In genomic region chr17:63866625-63867024, GRCh38 we compare ENCODE assay signal across 12 cellular contexts. TPM values are rescaled to one million over a fixed set of nuclear protein-coding genes. Genes with fewer than 3 reads are reported as not detected.
A peak's percentile ranks its signal among the peaks of the same experiment; 100 is the strongest.
DNase-seq lines count a peak whose midpoint lies in the region; ATAC-seq and TF ChIP-seq lines count a peak whose summit lies in the region.
"Not testable (repeated sequence)": the region's sequence is repeated elsewhere in the genome, so short reads cannot be mapped to it uniquely, and the experiment has no call there.
"Had no signal": no experiment of that assay in that cellular context is flagged by ENCODE, and none has a peak within 500 bp of the region (broad histone marks: within the 10 kb centered on the region; RNA-seq: fewer than 3 reads in every experiment).

No MANE protein-coding gene starts in this region.

- H3K4me1 Mint-ChIP-seq in activated T-helper 17 cell treated with anti-CD3 and anti-CD28 coated beads, Interleukin-2, amount 50 U/mL, for 72 hours = not testable (repeated sequence)

- not testable (repeated sequence) for H3K9me2 ChIP-seq in DOHH2 (replicated peaks; ENCODE audit: control insufficient read depth, low read length)

- TF ChIP-seq CTCF in DOHH2 (IDR thresholded peaks at IDR 0.05; ENCODE audit: low read depth, low read length, poor library complexity, severe bottlenecking); right lobe of liver (IDR thresholded peaks at IDR 0.05): not testable (repeated sequence)
- TF ChIP-seq CTCF in LNCaP clone FGC (IDR thresholded peaks at IDR 0.05; ENCODE audit: control insufficient read depth, extremely low read depth, insufficient read depth) = 0 out of 2 replicates have a peak, but pooled peaks have one; percentile 20
- TF ChIP-seq CTCF in fibroblast of lung (conservative IDR thresholded peaks at IDR 0.05 in 1 of 2, IDR thresholded peaks at IDR 0.05 in 1 of 2; ENCODE audit: low read depth in 1 of 2, low read length in 2 of 2) = peak; percentile 2 to 29

- H3K79me2 ChIP-seq in DOHH2 (ENCODE audit: control insufficient read depth, low read length); fibroblast of lung (ENCODE audit: control insufficient read depth, insufficient read depth, low read length): not testable (repeated sequence)

- H3K9me3 Mint-ChIP-seq in activated T-helper 17 cell treated with anti-CD3 and anti-CD28 coated beads, Interleukin-2, amount 50 U/mL, for 72 hours = not testable (repeated sequence)

- not testable (repeated sequence) for H3K36me3 ChIP-seq in DOHH2 (ENCODE audit: control insufficient read depth, low read length); fibroblast of lung (ENCODE audit: control insufficient read depth, insufficient read depth, low read length); right lobe of liver

- H3K36me3 Mint-ChIP-seq in activated T-helper 17 cell treated with anti-CD3 and anti-CD28 coated beads, Interleukin-2, amount 50 U/mL, for 72 hours (ENCODE audit: low read depth) = not testable (repeated sequence)

- H3K27me3 Mint-ChIP-seq in activated T-helper 17 cell treated with anti-CD3 and anti-CD28 coated beads, Interleukin-2, amount 50 U/mL, for 72 hours = not testable (repeated sequence)

- H3K4me1 ChIP-seq in DOHH2 (ENCODE audit: control insufficient read depth, low read length) = peaks cover 16% of the 10 kb centered on the region
- not testable (repeated sequence) for H3K4me1 ChIP-seq in fibroblast of lung (ENCODE audit: control insufficient read depth, extremely low read depth, insufficient read depth, low read length); right lobe of liver

- H3K9ac ChIP-seq in fibroblast of lung (ENCODE audit: insufficient read depth, low read length) = not testable (repeated sequence)

- not testable (repeated sequence) for H3F3A ChIP-seq in DOHH2 (ENCODE audit: control insufficient read depth, insufficient read depth)

- WGBS in right lobe of liver (ENCODE audit: insufficient coverage, low coverage, low lambda C conversion rate, missing lambda C conversion rate) = 44% methylated on average over 2 of the region's 7 CpGs

- ATAC-seq in activated T-helper 17 cell treated with anti-CD3 and anti-CD28 coated beads, Interleukin-2, amount 50 U/mL, for 72 hours (replicated peaks) = not testable (repeated sequence)
- ATAC-seq in right lobe of liver = peak in 3 of 4 donors; percentile 10 to 37 (median 31)
- peak; percentile 33 for ATAC-seq in stimulated activated naive CD8-positive, alpha-beta T cell treated with anti-CD3 and anti-CD28 coated beads, Interleukin-15, Interleukin-2, amounts not matched to agents 100 U/mL and 50 U/mL, for 24 hours

- H3K9me3 ChIP-seq in DOHH2 (ENCODE audit: control insufficient read depth, insufficient read depth, low read length); fibroblast of lung (ENCODE audit: control insufficient read depth, insufficient read depth, low read depth, low read length); right lobe of liver: not testable (repeated sequence)

- H3K27ac Mint-ChIP-seq in activated T-helper 17 cell treated with anti-CD3 and anti-CD28 coated beads, Interleukin-2, amount 50 U/mL, for 72 hours = peak overlapping the region; percentile 61

- not testable (repeated sequence) for TF ChIP-seq POLR2A in right lobe of liver (IDR thresholded peaks at IDR 0.05)

- not testable (repeated sequence) for H3K27me3 ChIP-seq in DOHH2 (ENCODE audit: control insufficient read depth, low read length); fibroblast of lung (ENCODE audit: control insufficient read depth, insufficient read depth, low read length); right lobe of liver

- H3K4me3 Mint-ChIP-seq in activated T-helper 17 cell treated with anti-CD3 and anti-CD28 coated beads, Interleukin-2, amount 50 U/mL, for 72 hours = not testable (repeated sequence)

- not testable (repeated sequence) for H3K27ac ChIP-seq in DOHH2 (ENCODE audit: low read depth, low read length); fibroblast of lung (ENCODE audit: insufficient read depth, low read length); right lobe of liver

- H3K4me2 ChIP-seq in DOHH2 (ENCODE audit: low read length) = peak overlapping the region; percentile 47
- H3K4me2 ChIP-seq in fibroblast of lung (ENCODE audit: extremely low read depth, insufficient read depth, low read length) = not testable (repeated sequence)

- DNase-seq in LNCaP clone FGC (ENCODE audit: low read depth); fibroblast of lung (ENCODE audit: low read depth in 2 of 2); right lobe of liver; stimulated activated naive CD8-positive, alpha-beta T cell treated with anti-CD3 and anti-CD28 coated beads, Interleukin-15, Interleukin-2, amounts not matched to agents 100 U/mL and 50 U/mL, for 24 hours: not testable (repeated sequence)

- not testable (repeated sequence) for H2AFZ ChIP-seq in fibroblast of lung (ENCODE audit: low read length)

- not testable (repeated sequence) for H4K20me1 ChIP-seq in DOHH2 (ENCODE audit: control insufficient read depth, insufficient read depth, low read depth, low read length); fibroblast of lung (ENCODE audit: control insufficient read depth, extremely low read depth, insufficient read depth, low read length)

- H3K4me3 ChIP-seq in DOHH2 (ENCODE audit: low read length); LNCaP clone FGC (ENCODE audit: low read depth, low read length); fibroblast of lung (replicated peaks in 1 of 4; ENCODE audit: control extremely low read depth in 1 of 4, insufficient read depth in 1 of 4, low read depth in 3 of 4, low read length in 4 of 4); right lobe of liver: not testable (repeated sequence)

- intact Hi-C loops in right lobe of liver (cut with DNase I) = not testable (repeated sequence)

RNA-seq across cellular contexts. Expression of gene CSH2, which starts 6.9 kb away (rescaled TPM):
- total RNA-seq in activated T-helper 17 cell treated with anti-CD3 and anti-CD28 coated beads, Interleukin-2, amount 50 U/mL, for 72 hours = 1 to 10 TPM; 2.3 to 3.5 TPM
- total RNA-seq in fibroblast of lung (not detected in 2 replicates), right lobe of liver (not detected)
- polyA plus RNA-seq in fibroblast of lung = not detected in 2 replicates
- polyA plus RNA-seq in fibroblast of lung (2012) = not detected in 2 replicates
- polyA minus RNA-seq in fibroblast of lung (ENCODE audit: low replicate concordance) = not detected in 2 replicates
- total RNA-seq: activated CD4-positive, alpha-beta memory T cell treated with anti-CD3 and anti-CD28 coated beads, Interleukin-2, amount 10 ng/mL, durations not matched to agents 7 days and 5 days; chondrocyte; lower lobe of right lung; omental fat pad; Peyer's patch; T-helper 2 cell treated with Interferon-gamma antibody and Interleukin-4, amounts not matched to agents 100 ng/mL and 5 ng/mL, for 36 hours had no signal

RNA-seq across cellular contexts. Expression of gene GH2, which starts 15.1 kb away (rescaled TPM):
- total RNA-seq in activated T-helper 17 cell treated with anti-CD3 and anti-CD28 coated beads, Interleukin-2, amount 50 U/mL, for 72 hours = not detected
- total RNA-seq in fibroblast of lung (not detected in 2 replicates), right lobe of liver (not detected)
- not detected in 2 replicates for polyA plus RNA-seq in fibroblast of lung
- not detected in 2 replicates for polyA plus RNA-seq in fibroblast of lung (2012)
- not detected in 2 replicates for polyA minus RNA-seq in fibroblast of lung (ENCODE audit: low replicate concordance)
- total RNA-seq: activated CD4-positive, alpha-beta memory T cell treated with anti-CD3 and anti-CD28 coated beads, Interleukin-2, amount 10 ng/mL, durations not matched to agents 7 days and 5 days; chondrocyte; lower lobe of right lung; omental fat pad; Peyer's patch; T-helper 2 cell treated with Interferon-gamma antibody and Interleukin-4, amounts not matched to agents 100 ng/mL and 5 ng/mL, for 36 hours had no signal

RNA-seq across cellular contexts. Expression of gene SMARCD2, which starts 24.1 kb away (rescaled TPM):
- 100 to 1,000 TPM in 1 of 2 donors, 10 to 100 TPM in 1; 82.7 to 112 TPM for total RNA-seq in activated T-helper 17 cell treated with anti-CD3 and anti-CD28 coated beads, Interleukin-2, amount 50 U/mL, for 72 hours
- total RNA-seq in fibroblast of lung = 87.0 and 94.5 TPM in 2 replicates
- polyA plus RNA-seq in fibroblast of lung = 51.1 and 57.9 TPM in 2 replicates
- polyA plus RNA-seq in fibroblast of lung (2012) = 50.7 and 62.1 TPM in 2 replicates
- polyA minus RNA-seq in fibroblast of lung (ENCODE audit: low replicate concordance) = 134 and 196 TPM in 2 replicates
- 10 to 100 TPM; 23.8 to 94.5 (median 59.5) TPM for total RNA-seq in right lobe of liver

RNA-seq across cellular contexts. Expression of gene CSH1, which starts 29.7 kb away (rescaled TPM):
- 1 to 10 TPM; 7.6 to 8.2 TPM for total RNA-seq in activated T-helper 17 cell treated with anti-CD3 and anti-CD28 coated beads, Interleukin-2, amount 50 U/mL, for 72 hours
- not detected in 2 replicates for total RNA-seq in fibroblast of lung
- not detected in 2 replicates for polyA plus RNA-seq in fibroblast of lung
- polyA plus RNA-seq in fibroblast of lung (2012) = not detected in 2 replicates
- polyA minus RNA-seq in fibroblast of lung (ENCODE audit: low replicate concordance) = not detected in 2 replicates
- not detected for total RNA-seq in right lobe of liver
- total RNA-seq: activated CD4-positive, alpha-beta memory T cell treated with anti-CD3 and anti-CD28 coated beads, Interleukin-2, amount 10 ng/mL, durations not matched to agents 7 days and 5 days; chondrocyte; lower lobe of right lung; omental fat pad; Peyer's patch; T-helper 2 cell treated with Interferon-gamma antibody and Interleukin-4, amounts not matched to agents 100 ng/mL and 5 ng/mL, for 36 hours had no signal

RNA-seq across cellular contexts. Expression of gene FTSJ3, which starts 39.2 kb away (rescaled TPM):
- total RNA-seq in activated T-helper 17 cell treated with anti-CD3 and anti-CD28 coated beads, Interleukin-2, amount 50 U/mL, for 72 hours = 10 to 100 TPM; 36.3 to 74.1 TPM
- 61.8 and 86.5 TPM in 2 replicates for total RNA-seq in fibroblast of lung
- polyA plus RNA-seq in fibroblast of lung = 37.8 and 62.2 TPM in 2 replicates
- 31.7 and 48.3 TPM in 2 replicates for polyA plus RNA-seq in fibroblast of lung (2012)
- 29.5 and 72.0 TPM in 2 replicates for polyA minus RNA-seq in fibroblast of lung (ENCODE audit: low replicate concordance)
- 10 to 100 TPM; 12.9 to 25.9 (median 19.0) TPM for total RNA-seq in right lobe of liver
